ENCODE assay signal across 11 cellular contexts in genomic region chr2:8986327-8986976, GRCh38. TPM values are rescaled to one million over a fixed set of nuclear protein-coding genes. Genes with fewer than 3 reads are reported as not detected.
DNase-seq lines count a peak whose midpoint lies in the region; ATAC-seq, FAIRE-seq and TF ChIP-seq lines count a peak whose summit lies in the region.
"Had no signal": no experiment of that assay in that cellular context is flagged by ENCODE, and none has a peak within 500 bp of the region (broad histone marks: within the 10 kb centered on the region; RNA-seq: fewer than 3 reads in every experiment).

No MANE protein-coding gene starts in this region.

- no peak for TF ChIP-seq POLR2A in A549 (IDR thresholded peaks at IDR 0.05; ENCODE audit: low read length)

- no peak overlapping the region for H3K27ac ChIP-seq in A549
- H3K27ac ChIP-seq: esophagus squamous epithelium, SJSA1 had no signal

- CTCF ChIA-PET in A549 (lab: Yijun Ruan, JAX), result interaction anchor here (0.6 to 1.4 kb wide), 2 partner anchors 113 to 1423 kb away, joined by 3 read pairs; no protein-coding TSS in a partner anchor

- H3K36me3 Mint-ChIP-seq in chondrocyte (ENCODE audit: low read depth), result no peaks in the 10 kb centered on the region

- TF ChIP-seq RAD21 in A549 (conservative IDR thresholded peaks at IDR 0.05 in 1 of 2, IDR thresholded peaks at IDR 0.05 in 1 of 2), result peak in 1 of 2 experiments; percentile 64; a peak in 3 of 5 replicates

- H3K4me3 ChIP-seq in A549, result no peak overlapping the region
- no peak overlapping the region for H3K4me3 ChIP-seq in GM12865 (ENCODE audit: low read depth, low read length)
- H3K4me3 ChIP-seq: esophagus squamous epithelium, SJSA1 had no signal

- no peaks in the 10 kb centered on the region for H3K9me3 ChIP-seq in A549
- H3K9me3 ChIP-seq: esophagus squamous epithelium, SJSA1 had no signal

- H3K4me3 Mint-ChIP-seq in chondrocyte (ENCODE audit: unreplicated experiment), result no peak overlapping the region

- TF ChIP-seq CTCF in A549 (IDR thresholded peaks at IDR 0.05) (peak; percentile 22; the same call in 2 of the 3 replicates), GM12865 (IDR thresholded peaks at IDR 0.05; ENCODE audit: insufficient read depth, low read depth, low read length, missing control alignments) (peak; percentile 44), chondrocyte (IDR thresholded peaks at IDR 0.05) (peak; percentile 45)

- peaks cover 22% of the 10 kb centered on the region for H3K4me1 ChIP-seq in A549
- H3K4me1 ChIP-seq: esophagus squamous epithelium had no signal

- POLR2A ChIA-PET in A549 (lab: Yijun Ruan, JAX), result no interaction called here

- intact Hi-C loops in sciatic nerve (cut with DNase I), result no loop called here

- no peaks in the 10 kb centered on the region for H3K9me3 Mint-ChIP-seq in chondrocyte (ENCODE audit: low read depth)

- DNase-seq in A549 (ENCODE audit: low read depth in 1 of 2, low spot score in 1 of 2), result peak in 1 of 2 experiments; percentile 46
- peak; percentile 43 for DNase-seq in GM12865 (ENCODE audit: low read depth)
- DNase-seq in NAMALWA (ENCODE audit: low spot score), result peak; percentile 83
- no peak for DNase-seq in chondrocyte (ENCODE audit: low spot score)
- DNase-seq in NCI-H187 (lab: John Stamatoyannopoulos, UW), result no peak
- no peak for DNase-seq in cerebellum (ENCODE audit: low spot score)
- DNase-seq in sciatic nerve (ENCODE audit: low spot score), result no peak
- DNase-seq in kidney glomerular epithelial cell (lab: John Stamatoyannopoulos, UW), result no peak
- DNase-seq: activated naive CD4-positive, alpha-beta T cell; esophagus squamous epithelium had no signal

- no peak overlapping the region for H3K27ac Mint-ChIP-seq in chondrocyte (ENCODE audit: unreplicated experiment)

- ATAC-seq in A549 (peak; percentile 53 to 90; a peak in 4 of 6 replicates), sciatic nerve (no peak)

- FAIRE-seq in A549 (lab: Jason Lieb, UNC), result no peak

- no peak for TF ChIP-seq EP300 in A549 (IDR thresholded peaks at IDR 0.05)

- H3K27me3 Mint-ChIP-seq in chondrocyte (ENCODE audit: low read depth), result no peaks in the 10 kb centered on the region

- H3K4me2 ChIP-seq in A549, result no peak overlapping the region

- peaks cover 39% of the 10 kb centered on the region for H3K4me1 Mint-ChIP-seq in chondrocyte (ENCODE audit: low read depth)

- WGBS in A549 (ENCODE audit: missing lambda C conversion rate), result 91% methylated on average over 11 of the region's 11 CpGs

TF ChIP-seq in A549, 52 proteins besides CTCF, POLR2A, EP300 and RAD21:
- TF ChIP-seq RNF2 (IDR thresholded peaks at IDR 0.05; ENCODE audit: borderline replicate concordance, low read depth) (no peak), ZC3H11A (IDR thresholded peaks at IDR 0.05) (no peak), SMC3 (IDR thresholded peaks at IDR 0.05) (0 out of 3 replicates have a peak, but pooled peaks have one; percentile 8)

RNA-seq across cellular contexts. Expression of gene MBOAT2, which starts 17.0 kb away (rescaled TPM):
- polyA plus RNA-seq in A549 (2011; rRNA removed) (32.3 and 33.3 TPM in 2 replicates), A549 (2017; fragmentation: RNase III; extraction: RNeasy Plus Mini Kit Qiagen cat#74134 plus additional on column Dnase treatment) (31.1 to 37.3 TPM (median 33.1 TPM) in 3 replicates)
- 9.8 and 11.5 TPM in 2 replicates for polyA plus RNA-seq in A549 (2012; cell fraction: cytosol; rRNA removed)
- polyA plus RNA-seq in A549 (2012; cell fraction: nucleus; rRNA removed), result 9.3 and 19.7 TPM in 2 replicates
- polyA minus RNA-seq in A549 (2011; rRNA and poly(A)+ RNA removed), result 22.0 and 30.8 TPM in 2 replicates
- total RNA-seq in chondrocyte (34.4 to 40.2 TPM (median 35.6 TPM) in 3 replicates), cerebellum (129 TPM), sciatic nerve (67.6 TPM)

Comparison
In these comparisons a context has a peak if more than half of its experiments do, and no peak if none do; other contexts are left out.
1. DNase-seq: peak in GM12865 (single experiment) and NAMALWA (single experiment); none in chondrocyte (single experiment), NCI-H187 (0 of 2), cerebellum (single experiment), sciatic nerve (single experiment) and kidney glomerular epithelial cell (single experiment).
2. Peak in every context shown above with its lines, with median percentiles within 50 percentile points of each other: CTCF ChIP-seq.